10 cellular contexts compared by ENCODE assay signal in genomic region chrY:6964727-6965126, GRCh38. TPM values are rescaled to one million over a fixed set of nuclear protein-coding genes. Genes with fewer than 3 reads are reported as not detected.
A peak's percentile ranks its signal among the peaks of the same experiment; 100 is the strongest.
DNase-seq lines count a peak whose midpoint lies in the region; ATAC-seq and TF ChIP-seq lines count a peak whose summit lies in the region.
"Had no signal": no experiment of that assay in that cellular context is flagged by ENCODE, and none has a peak within 500 bp of the region (broad histone marks: within the 10 kb centered on the region; RNA-seq: fewer than 3 reads in every experiment).

No MANE protein-coding gene starts in this region.

- H3K27ac ChIP-seq in GM23248 = no peak overlapping the region
- H3K27ac ChIP-seq: epithelial cell of prostate, right lobe of liver had no signal

- H3K36me3 Mint-ChIP-seq in activated CD4-positive, alpha-beta T cell treated with anti-CD3 and anti-CD28 coated beads, Interleukin-2, amount 10 ng/mL, durations not matched to agents 7 days and 5 days (ENCODE audit: low read depth) = no peaks in the 10 kb centered on the region
- H3K36me3 Mint-ChIP-seq in activated T-cell treated with anti-CD3 and anti-CD28 coated beads, Interleukin-2, amount 50 U/mL, for 4 hours (ENCODE audit: insufficient read depth) = no peaks in the 10 kb centered on the region

- H3K36me3 ChIP-seq in GM23248 (ENCODE audit: low read depth) = no peaks in the 10 kb centered on the region
- H3K36me3 ChIP-seq: right lobe of liver had no signal

- H3K4me2 ChIP-seq in GM23248 (ENCODE audit: unreplicated experiment) = peak overlapping the region; percentile 48

- H4K20me1 ChIP-seq in GM23248 (ENCODE audit: insufficient read depth) = no peaks in the 10 kb centered on the region

- no peak overlapping the region for H3K9ac ChIP-seq in GM23248

- H3F3A ChIP-seq in GM23248 (ENCODE audit: insufficient read depth) = no peaks in the 10 kb centered on the region

- H3K4me1 Mint-ChIP-seq in activated CD4-positive, alpha-beta T cell treated with anti-CD3 and anti-CD28 coated beads, Interleukin-2, amount 10 ng/mL, durations not matched to agents 7 days and 5 days = peaks cover 5% of the 10 kb centered on the region
- peaks cover 3% of the 10 kb centered on the region for H3K4me1 Mint-ChIP-seq in activated T-cell treated with anti-CD3 and anti-CD28 coated beads, Interleukin-2, amount 50 U/mL, for 4 hours (ENCODE audit: low read depth)

- peaks cover 9% of the 10 kb centered on the region; the same call in 1 of the 2 replicates for H3K4me1 ChIP-seq in GM23248 (ENCODE audit: insufficient read depth)
- H3K4me1 ChIP-seq: right lobe of liver had no signal

- H3K27ac Mint-ChIP-seq in activated CD4-positive, alpha-beta T cell treated with anti-CD3 and anti-CD28 coated beads, Interleukin-2, amount 10 ng/mL, durations not matched to agents 7 days and 5 days = no peak overlapping the region

- no peaks in the 10 kb centered on the region for H3K9me3 ChIP-seq in GM23248 (ENCODE audit: low read depth)
- H3K9me3 ChIP-seq: right lobe of liver had no signal

- TF ChIP-seq CTCF in AG10803 (conservative IDR thresholded peaks at IDR 0.05; ENCODE audit: low read length) = peak; percentile 61

- no peaks in the 10 kb centered on the region for H3K27me3 Mint-ChIP-seq in activated CD4-positive, alpha-beta T cell treated with anti-CD3 and anti-CD28 coated beads, Interleukin-2, amount 10 ng/mL, durations not matched to agents 7 days and 5 days
- H3K27me3 Mint-ChIP-seq in activated T-cell treated with anti-CD3 and anti-CD28 coated beads, Interleukin-2, amount 50 U/mL, for 4 hours (ENCODE audit: low read depth) = no peaks in the 10 kb centered on the region

- H3K4me3 ChIP-seq in AG10803 (ENCODE audit: low read length) (no peak overlapping the region), GM23248 (no peak overlapping the region)
- H3K4me3 ChIP-seq: right lobe of liver had no signal

- no peak overlapping the region for H3K4me3 Mint-ChIP-seq in activated CD4-positive, alpha-beta T cell treated with anti-CD3 and anti-CD28 coated beads, Interleukin-2, amount 10 ng/mL, durations not matched to agents 7 days and 5 days
- no peak overlapping the region for H3K4me3 Mint-ChIP-seq in activated T-cell treated with anti-CD3 and anti-CD28 coated beads, Interleukin-2, amount 50 U/mL, for 4 hours

- no peaks in the 10 kb centered on the region for H3K9me2 ChIP-seq in GM23248 (ENCODE audit: insufficient read depth)

- in situ Hi-C loops in GM23248 (cut with MboI) = loop anchor here (10.0 kb wide), 1 partner anchor 120 kb away; no protein-coding TSS in a partner anchor

- 2 to 4% methylated on average over 9 to 10 of the region's 11 CpGs for WGBS in GM23248 (ENCODE audit: low coverage in 1 of 2, low lambda C conversion rate in 2 of 2, missing lambda C conversion rate in 2 of 2), 2 experiments

- no peaks in the 10 kb centered on the region for H3K27me3 ChIP-seq in GM23248 (replicated peaks; ENCODE audit: insufficient read depth)
- H3K27me3 ChIP-seq: right lobe of liver had no signal

- ATAC-seq in GM19351 (IDR thresholded peaks at IDR 0.05; ENCODE audit: unreplicated experiment) = no peak
- no peak for ATAC-seq in activated T-cell treated with anti-CD3 and anti-CD28 coated beads, Interleukin-2, amount 50 U/mL, for 4 hours

- POLR2A ChIA-PET in activated CD4-positive, alpha-beta T cell treated with anti-CD3 and anti-CD28 coated beads, Interleukin-2, amount 10 ng/mL, durations not matched to agents 7 days and 5 days (lab: Charles Lee) = no interaction called here

- no peaks in the 10 kb centered on the region for H3K9me3 Mint-ChIP-seq in activated CD4-positive, alpha-beta T cell treated with anti-CD3 and anti-CD28 coated beads, Interleukin-2, amount 10 ng/mL, durations not matched to agents 7 days and 5 days
- H3K9me3 Mint-ChIP-seq in activated T-cell treated with anti-CD3 and anti-CD28 coated beads, Interleukin-2, amount 50 U/mL, for 4 hours = no peaks in the 10 kb centered on the region

- DNase-seq in AG10803 (ENCODE audit: low read depth) = peak; percentile 31
- DNase-seq in GM23248 = peak; percentile 61
- peak; percentile 58 for DNase-seq in activated CD4-positive, alpha-beta T cell treated with anti-CD3 and anti-CD28 coated beads, Interleukin-2, amount 10 ng/mL, durations not matched to agents 7 days and 5 days
- peak; percentile 8 for DNase-seq in iPS-NIHi11 (ENCODE audit: low spot score)
- no peak for DNase-seq in NCI-H226
- DNase-seq in NCI-H187 treated with DMSO at 0.1 percent for 48 hours (lab: John Stamatoyannopoulos, UW) = no peak
- no peak for DNase-seq in activated T-cell treated with anti-CD3 and anti-CD28 coated beads, Interleukin-2, amount 50 U/mL, for 4 hours

- no peaks in the 10 kb centered on the region for H3K79me2 ChIP-seq in GM23248 (ENCODE audit: insufficient read depth)

- CTCF ChIA-PET in activated CD4-positive, alpha-beta T cell treated with anti-CD3 and anti-CD28 coated beads, Interleukin-2, amount 10 ng/mL, durations not matched to agents 7 days and 5 days (lab: Charles Lee) = no interaction called here

- H2AFZ ChIP-seq in GM23248 = no peak overlapping the region

RNA-seq across cellular contexts. Expression of gene AMELY, which starts 53.2 kb away (rescaled TPM):
- total RNA-seq in GM23248 (2014; rRNA removed; shearing (Covaris generic)) = not detected in 2 replicates
- not detected in 2 replicates for polyA plus RNA-seq in GM23248 (2016; fragmentation: Nextera tagmentation; extraction: Ambion mirVana)
- total RNA-seq in activated CD4-positive, alpha-beta T cell treated with anti-CD3 and anti-CD28 coated beads, Interleukin-2, amount 10 ng/mL, durations not matched to agents 7 days and 5 days = not detected
- not detected for total RNA-seq in activated T-cell treated with anti-CD3 and anti-CD28 coated beads, Interleukin-2, amount 50 U/mL, for 4 hours
- total RNA-seq: right lobe of liver had no signal

RNA-seq across cellular contexts. Expression of gene TBL1Y, which starts 54.2 kb away (rescaled TPM):
- not detected in 2 replicates for total RNA-seq in GM23248 (2014; rRNA removed; shearing (Covaris generic))
- not detected in 2 replicates for polyA plus RNA-seq in GM23248 (2016; fragmentation: Nextera tagmentation; extraction: Ambion mirVana)
- total RNA-seq in activated CD4-positive, alpha-beta T cell treated with anti-CD3 and anti-CD28 coated beads, Interleukin-2, amount 10 ng/mL, durations not matched to agents 7 days and 5 days = not detected
- not detected for total RNA-seq in activated T-cell treated with anti-CD3 and anti-CD28 coated beads, Interleukin-2, amount 50 U/mL, for 4 hours

Comparison
In these comparisons a context has a peak if more than half of its experiments do, and no peak if none do; other contexts are left out.
1. DNase-seq: peak in AG10803 (single experiment), GM23248 (single experiment), activated CD4-positive, alpha-beta T cell treated with anti-CD3 and anti-CD28 coated beads, Interleukin-2, amount 10 ng/mL, durations not matched to agents 7 days and 5 days (single experiment) and iPS-NIHi11 (single experiment); none in NCI-H226 (single experiment), NCI-H187 treated with DMSO at 0.1 percent for 48 hours (single experiment) and activated T-cell treated with anti-CD3 and anti-CD28 coated beads, Interleukin-2, amount 50 U/mL, for 4 hours (single experiment).